ENCODE assay signal across 19 cellular contexts in the genomic region with DNA sequence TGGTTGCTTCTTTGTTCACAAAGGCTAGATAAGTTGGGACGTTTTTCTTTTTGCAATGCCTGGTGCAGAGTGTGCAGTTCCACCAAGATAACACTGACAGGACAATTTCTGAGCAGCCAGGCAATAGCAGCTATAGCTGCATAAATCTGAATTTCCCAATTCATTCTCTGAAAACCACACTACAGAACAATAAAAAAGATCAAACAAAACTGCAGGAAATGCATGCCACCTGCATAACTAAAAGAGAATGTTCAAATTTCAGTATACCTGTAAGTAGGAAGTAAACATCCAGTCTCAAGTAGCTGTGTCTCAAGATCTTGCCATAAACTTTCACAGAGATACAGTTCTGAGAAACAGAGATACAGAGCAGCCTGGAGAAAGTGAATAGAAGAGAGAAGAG. TPM values are rescaled to one million over a fixed set of nuclear protein-coding genes. Genes with fewer than 3 reads are reported as not detected.
A peak's percentile ranks its signal among the peaks of the same experiment; 100 is the strongest.
DNase-seq lines count a peak whose midpoint lies in the region; ATAC-seq and TF ChIP-seq lines count a peak whose summit lies in the region.
"Had no signal": no experiment of that assay in that cellular context is flagged by ENCODE, and none has a peak within 500 bp of the region (broad histone marks: within the 10 kb centered on the region; RNA-seq: fewer than 3 reads in every experiment).

No MANE protein-coding gene starts in this region.

- no peak overlapping the region for H2AFZ ChIP-seq in DND-41 (ENCODE audit: low read depth, low read length)
- H2AFZ ChIP-seq: PC-9 had no signal

- no peaks in the 10 kb centered on the region for H3K79me2 ChIP-seq in DND-41 (ENCODE audit: insufficient read depth, low read length)

- no peaks in the 10 kb centered on the region for H3K36me3 Mint-ChIP-seq in activated naive CD4-positive, alpha-beta T cell treated with anti-CD3 and anti-CD28 coated beads for 36 hours (ENCODE audit: low read depth)
- peaks cover 0 to 17% of the 10 kb centered on the region in 2 donors for H3K36me3 Mint-ChIP-seq in activated naive CD4-positive, alpha-beta T cell treated with anti-CD3 and anti-CD28 coated beads, Interleukin-2, amount 50 U/mL, for 72 hours
- H3K36me3 Mint-ChIP-seq in T-cell, result peaks cover 5% of the 10 kb centered on the region
- H3K36me3 Mint-ChIP-seq in activated T-helper 1 cell treated with anti-CD3 and anti-CD28 coated beads, Interleukin-12 subunit alpha, Interleukin-12 subunit beta, Interleukin-2, Interleukin-4 antibody, amounts not matched to agents 30 ng/mL and 10 ng/mL and 1 ng/mL, durations not matched to agents 14 hours and 24 hours and 36 hours (ENCODE audit: low read depth), result no peaks in the 10 kb centered on the region

- H3K9ac ChIP-seq in DND-41 (ENCODE audit: low read depth, low read length), result no peak overlapping the region
- H3K9ac ChIP-seq: BLaER1 treated with 17β-estradiol and CSF1 and Interleukin-3, amounts not matched to agents 10 nM and 100 nM; KMS-11 had no signal

- H3K4me1 Mint-ChIP-seq in activated naive CD4-positive, alpha-beta T cell treated with anti-CD3 and anti-CD28 coated beads for 36 hours (ENCODE audit: low read depth), result peaks cover 3% of the 10 kb centered on the region
- peaks cover 0 to 21% (median 7%) of the 10 kb centered on the region in 3 donors for H3K4me1 Mint-ChIP-seq in T-cell
- H3K4me1 Mint-ChIP-seq in activated T-helper 1 cell treated with anti-CD3 and anti-CD28 coated beads, Interleukin-12 subunit alpha, Interleukin-12 subunit beta, Interleukin-2, Interleukin-4 antibody, amounts not matched to agents 30 ng/mL and 10 ng/mL and 1 ng/mL, durations not matched to agents 14 hours and 24 hours and 36 hours (ENCODE audit: low read depth), result peaks cover 17% of the 10 kb centered on the region

- H3K4me3 Mint-ChIP-seq in activated naive CD4-positive, alpha-beta T cell treated with anti-CD3 and anti-CD28 coated beads for 36 hours, result no peak overlapping the region
- H3K4me3 Mint-ChIP-seq in T-cell, result peak overlapping the region in 1 of 3 donors; percentile 6
- H3K4me3 Mint-ChIP-seq in activated T-helper 1 cell treated with anti-CD3 and anti-CD28 coated beads, Interleukin-12 subunit alpha, Interleukin-12 subunit beta, Interleukin-2, Interleukin-4 antibody, amounts not matched to agents 30 ng/mL and 10 ng/mL and 1 ng/mL, durations not matched to agents 14 hours and 24 hours and 36 hours, result no peak overlapping the region
- H3K4me3 Mint-ChIP-seq: HFFc6 had no signal

- no peaks in the 10 kb centered on the region for H4K20me1 ChIP-seq in DND-41 (ENCODE audit: insufficient read depth, low read length)
- H4K20me1 ChIP-seq: BLaER1 treated with 17β-estradiol and CSF1 and Interleukin-3, amounts not matched to agents 10 nM and 100 nM had no signal

- no peak for DNase-seq in activated naive CD4-positive, alpha-beta T cell treated with anti-CD3 and anti-CD28 coated beads for 36 hours
- no peak for DNase-seq in activated naive CD4-positive, alpha-beta T cell treated with anti-CD3 and anti-CD28 coated beads, Interleukin-2, amount 50 U/mL, for 72 hours (ENCODE audit: low spot score in 2 of 2)
- no peak for DNase-seq in DND-41
- DNase-seq in T-cell, result no peak
- DNase-seq in activated T-helper 1 cell treated with anti-CD3 and anti-CD28 coated beads, Interleukin-12 subunit alpha, Interleukin-12 subunit beta, Interleukin-2, Interleukin-4 antibody, amounts not matched to agents 30 ng/mL and 10 ng/mL and 1 ng/mL, durations not matched to agents 14 hours and 24 hours and 36 hours (ENCODE audit: low spot score), result no peak
- DNase-seq: DMS79 treated with DMSO at 0.1 percent for 48 hours, H7, HFFc6, NCI-H1417 treated with DMSO at 0.1 percent for 48 hours, NCI-H187 treated with DMSO at 0.1 percent for 48 hours, NCI-H226, NCI-H524 treated with DMSO at 0.1 percent for 48 hours, PC-9, SIG-M5 had no signal

- H3K27me3 ChIP-seq in DND-41 (ENCODE audit: insufficient read depth, low read length, poor library complexity) (peaks cover 16% of the 10 kb centered on the region), thymus (ENCODE audit: control insufficient read depth, insufficient read depth) (no peaks in the 10 kb centered on the region)
- H3K27me3 ChIP-seq: BLaER1 treated with 17β-estradiol and CSF1 and Interleukin-3, amounts not matched to agents 10 nM and 100 nM had no signal

- ATAC-seq in activated naive CD4-positive, alpha-beta T cell treated with anti-CD3 and anti-CD28 coated beads, Interleukin-2, amount 50 U/mL, for 72 hours, result no peak
- peak; percentile 27; the same call in 1 of the 3 replicates for ATAC-seq in DND-41 (ENCODE audit: insufficient read depth, low read depth)
- ATAC-seq in T-cell (replicated peaks in 1 of 4), result peak; percentile 56 to 84 (median 64)
- ATAC-seq in HG03565 (IDR thresholded peaks at IDR 0.05; ENCODE audit: unreplicated experiment), result no peak

- intact Hi-C loops in activated naive CD4-positive, alpha-beta T cell treated with anti-CD3 and anti-CD28 coated beads for 36 hours (cut with micrococcal nuclease), result loop anchor here (1.0 kb wide), 1 partner anchor 10 kb away; no protein-coding TSS in a partner anchor
- intact Hi-C loops in activated T-helper 1 cell treated with anti-CD3 and anti-CD28 coated beads, Interleukin-12 subunit alpha, Interleukin-12 subunit beta, Interleukin-2, Interleukin-4 antibody, amounts not matched to agents 30 ng/mL and 10 ng/mL and 1 ng/mL, durations not matched to agents 14 hours and 24 hours and 36 hours (cut with micrococcal nuclease), result no loop called here

- POLR2A ChIA-PET in T-cell (lab: Charles Lee), result interaction anchor here in 1 of 2 donors (0.6 kb wide), 1 partner anchor 17 kb away, joined by 3 read pairs; no protein-coding TSS in a partner anchor

- H3K9me3 ChIP-seq in DND-41 (ENCODE audit: insufficient read depth, low read length, severe bottlenecking) (no peaks in the 10 kb centered on the region), thymus (ENCODE audit: control insufficient read depth) (no peaks in the 10 kb centered on the region)

- H3K4me3 ChIP-seq in DND-41 (ENCODE audit: low read depth in 1 of 2, low read length in 2 of 2) (no peak overlapping the region), thymus (ENCODE audit: low read length) (no peak overlapping the region)
- H3K4me3 ChIP-seq: BLaER1 treated with 17β-estradiol and CSF1 and Interleukin-3, amounts not matched to agents 10 nM and 100 nM; PC-9 had no signal

- peak overlapping the region; percentile 7 for H3K27ac Mint-ChIP-seq in activated naive CD4-positive, alpha-beta T cell treated with anti-CD3 and anti-CD28 coated beads for 36 hours
- no peak overlapping the region for H3K27ac Mint-ChIP-seq in activated naive CD4-positive, alpha-beta T cell treated with anti-CD3 and anti-CD28 coated beads, Interleukin-2, amount 50 U/mL, for 72 hours
- H3K27ac Mint-ChIP-seq in T-cell, result no peak overlapping the region
- no peak overlapping the region for H3K27ac Mint-ChIP-seq in activated T-helper 1 cell treated with anti-CD3 and anti-CD28 coated beads, Interleukin-12 subunit alpha, Interleukin-12 subunit beta, Interleukin-2, Interleukin-4 antibody, amounts not matched to agents 30 ng/mL and 10 ng/mL and 1 ng/mL, durations not matched to agents 14 hours and 24 hours and 36 hours
- H3K27ac Mint-ChIP-seq: HFFc6 had no signal

- TF ChIP-seq CTCF in DND-41 (IDR thresholded peaks at IDR 0.05; ENCODE audit: borderline replicate concordance, extremely low read depth, low read length, poor library complexity, severe bottlenecking), result no peak

- WGBS in thymus, result 39% methylated on average over 1 of the region's 1 CpG

- H3K4me2 ChIP-seq in DND-41 (ENCODE audit: insufficient read depth, low read length), result no peak overlapping the region
- H3K4me2 ChIP-seq: BLaER1 treated with 17β-estradiol and CSF1 and Interleukin-3, amounts not matched to agents 10 nM and 100 nM; KMS-11; PC-9 had no signal

- no peaks in the 10 kb centered on the region for H3K36me3 ChIP-seq in DND-41 (ENCODE audit: insufficient read depth, low read length)
- H3K36me3 ChIP-seq in thymus (ENCODE audit: control insufficient read depth, insufficient read depth), result no peaks in the 10 kb centered on the region
- H3K36me3 ChIP-seq: BLaER1 treated with 17β-estradiol and CSF1 and Interleukin-3, amounts not matched to agents 10 nM and 100 nM had no signal

- no peaks in the 10 kb centered on the region for H3K27me3 Mint-ChIP-seq in activated naive CD4-positive, alpha-beta T cell treated with anti-CD3 and anti-CD28 coated beads for 36 hours (ENCODE audit: low read depth)
- H3K27me3 Mint-ChIP-seq in T-cell, result no peaks in the 10 kb centered on the region
- peaks cover 4% of the 10 kb centered on the region for H3K27me3 Mint-ChIP-seq in activated T-helper 1 cell treated with anti-CD3 and anti-CD28 coated beads, Interleukin-12 subunit alpha, Interleukin-12 subunit beta, Interleukin-2, Interleukin-4 antibody, amounts not matched to agents 30 ng/mL and 10 ng/mL and 1 ng/mL, durations not matched to agents 14 hours and 24 hours and 36 hours (ENCODE audit: insufficient read depth)

- CTCF ChIA-PET in activated naive CD4-positive, alpha-beta T cell treated with anti-CD3 and anti-CD28 coated beads for 36 hours (lab: Charles Lee), result interaction anchor here (0.7 kb wide), 1 partner anchor 1248 kb away, joined by 3 read pairs; no protein-coding TSS in a partner anchor
- CTCF ChIA-PET in T-cell (lab: Charles Lee), result interaction anchor here in 1 of 2 donors (0.9 kb wide), 1 partner anchor 43 kb away, joined by 3 read pairs; no protein-coding TSS in a partner anchor

- H3K27ac ChIP-seq in DND-41 (ENCODE audit: low read length) (no peak overlapping the region), thymus (ENCODE audit: low read depth) (peak overlapping the region; percentile 72)
- H3K27ac ChIP-seq: BLaER1 treated with 17β-estradiol and CSF1 and Interleukin-3, amounts not matched to agents 10 nM and 100 nM; KMS-11; PC-9; RWPE1 had no signal

- H3K9me3 Mint-ChIP-seq in activated naive CD4-positive, alpha-beta T cell treated with anti-CD3 and anti-CD28 coated beads for 36 hours, result no peaks in the 10 kb centered on the region
- peaks cover 0 to 6% of the 10 kb centered on the region in 2 donors for H3K9me3 Mint-ChIP-seq in activated naive CD4-positive, alpha-beta T cell treated with anti-CD3 and anti-CD28 coated beads, Interleukin-2, amount 50 U/mL, for 72 hours
- peaks cover 0 to 5% (median 0%) of the 10 kb centered on the region in 3 donors for H3K9me3 Mint-ChIP-seq in T-cell
- H3K9me3 Mint-ChIP-seq in activated T-helper 1 cell treated with anti-CD3 and anti-CD28 coated beads, Interleukin-12 subunit alpha, Interleukin-12 subunit beta, Interleukin-2, Interleukin-4 antibody, amounts not matched to agents 30 ng/mL and 10 ng/mL and 1 ng/mL, durations not matched to agents 14 hours and 24 hours and 36 hours, result peaks cover 13% of the 10 kb centered on the region

- H3K4me1 ChIP-seq in DND-41 (ENCODE audit: insufficient read depth, low read length) (peaks cover 6% of the 10 kb centered on the region), thymus (ENCODE audit: control insufficient read depth, insufficient read depth, low read length) (peaks cover 11% of the 10 kb centered on the region)

RNA-seq across cellular contexts. Expression of a gene that starts 5.3 kb away (rescaled TPM):
- 10 to 100 TPM in 1 of 2 experiments, 1 to 10 TPM in 1; 8.7 to 10.0 TPM for total RNA-seq in activated naive CD4-positive, alpha-beta T cell treated with anti-CD3 and anti-CD28 coated beads for 36 hours
- 10 to 100 TPM in 1 of 2 donors, 1 to 10 TPM in 1; 4.4 to 15.3 TPM for total RNA-seq in activated naive CD4-positive, alpha-beta T cell treated with anti-CD3 and anti-CD28 coated beads, Interleukin-2, amount 50 U/mL, for 72 hours
- total RNA-seq in T-cell, result 10 to 100 TPM; 16.1 to 19.8 (median 19.1) TPM
- polyA plus RNA-seq in thymus, result 19.2 TPM
- total RNA-seq in activated T-helper 1 cell treated with anti-CD3 and anti-CD28 coated beads, Interleukin-12 subunit alpha, Interleukin-12 subunit beta, Interleukin-2, Interleukin-4 antibody, amounts not matched to agents 30 ng/mL and 10 ng/mL and 1 ng/mL, durations not matched to agents 14 hours and 24 hours and 36 hours, result 14.5 and 15.8 TPM in 2 replicates

RNA-seq across cellular contexts. Expression of a gene that starts 10.9 kb away (rescaled TPM):
- 10 to 100 TPM; 39.7 to 40.0 TPM for total RNA-seq in activated naive CD4-positive, alpha-beta T cell treated with anti-CD3 and anti-CD28 coated beads for 36 hours
- total RNA-seq in activated naive CD4-positive, alpha-beta T cell treated with anti-CD3 and anti-CD28 coated beads, Interleukin-2, amount 50 U/mL, for 72 hours, result 10 to 100 TPM; 50.2 to 58.2 TPM
- 1 to 10 TPM; 1.2 to 4.9 (median 2.8) TPM for total RNA-seq in T-cell
- 4.2 TPM for polyA plus RNA-seq in thymus
- total RNA-seq in activated T-helper 1 cell treated with anti-CD3 and anti-CD28 coated beads, Interleukin-12 subunit alpha, Interleukin-12 subunit beta, Interleukin-2, Interleukin-4 antibody, amounts not matched to agents 30 ng/mL and 10 ng/mL and 1 ng/mL, durations not matched to agents 14 hours and 24 hours and 36 hours, result 20.5 and 20.9 TPM in 2 replicates

Comparison
In these comparisons a context has a peak if more than half of its experiments do, and no peak if none do; other contexts are left out.
1. ATAC-seq: peak in DND-41 (single experiment) and T-cell (4 of 4); none in activated naive CD4-positive, alpha-beta T cell treated with anti-CD3 and anti-CD28 coated beads, Interleukin-2, amount 50 U/mL, for 72 hours (0 of 2) and HG03565 (single experiment).